14 cellular contexts compared by ENCODE assay signal in genomic region chr12:91177380-91177779, GRCh38. TPM values are rescaled to one million over a fixed set of nuclear protein-coding genes. Genes with fewer than 3 reads are reported as not detected.
DNase-seq lines count a peak whose midpoint lies in the region; ATAC-seq and TF ChIP-seq lines count a peak whose summit lies in the region.
"Had no signal": no experiment of that assay in that cellular context is flagged by ENCODE, and none has a peak within 500 bp of the region (broad histone marks: within the 10 kb centered on the region; RNA-seq: fewer than 3 reads in every experiment).

No MANE protein-coding gene starts in this region.

- DNase-seq in Karpas-422 (no peak), cardiac fibroblast (ENCODE audit: low read depth in 2 of 2) (no peak), tibial nerve (ENCODE audit: low spot score in 2 of 2) (no peak), NK-92 (lab: John Stamatoyannopoulos, UW; ENCODE audit: unreplicated experiment) (no peak), AG08395 (ENCODE audit: low spot score) (no peak)
- DNase-seq: activated CD4-positive, alpha-beta memory T cell treated with anti-CD3 and anti-CD28 coated beads for 36 hours; glutamatergic neuron; SHP77 treated with DMSO at 0.1 percent for 48 hours; stimulated activated CD4-positive, alpha-beta T cell treated with anti-CD3 and anti-CD28 coated beads, Interleukin-15, amount 100 ng/mL, for 24 hours had no signal

- H3K9me3 ChIP-seq in Karpas-422 (ENCODE audit: low read length) = no peaks in the 10 kb centered on the region
- H3K9me3 ChIP-seq in mesodermal cell (ENCODE audit: control insufficient read depth, low read length) = no peaks in the 10 kb centered on the region
- H3K9me3 ChIP-seq in tibial nerve = no peaks in the 10 kb centered on the region

- peaks cover 65% of the 10 kb centered on the region for H3K79me2 ChIP-seq in Karpas-422 (ENCODE audit: low read length)

- no CpG with 5 or more reads among the region's 1 CpG for WGBS in mesodermal cell (ENCODE audit: insufficient coverage in 2 of 2), 2 experiments
- 61 to 63% methylated on average over 1 of the region's 1 CpG for WGBS in tibial nerve, 2 donors

- TF ChIP-seq CTCF in cardiac fibroblast (IDR thresholded peaks at IDR 0.05; ENCODE audit: low read depth, low read length) (no peak), tibial nerve (IDR thresholded peaks at IDR 0.05) (no peak)

- no peak for ATAC-seq in GM18520 (IDR thresholded peaks at IDR 0.05; ENCODE audit: unreplicated experiment)

- H3K36me3 ChIP-seq in Karpas-422 (ENCODE audit: insufficient read depth, low read length) (peaks cover 38% of the 10 kb centered on the region), mesodermal cell (ENCODE audit: control insufficient read depth, insufficient read depth, low read length) (no peaks in the 10 kb centered on the region), tibial nerve (peaks cover 0 to 4% (median 0%) of the 10 kb centered on the region in 3 donors)

- no peaks in the 10 kb centered on the region for H3K27me3 ChIP-seq in Karpas-422 (ENCODE audit: low read length)
- H3K27me3 ChIP-seq in tibial nerve = no peaks in the 10 kb centered on the region

- no peaks in the 10 kb centered on the region for H3K9me2 ChIP-seq in Karpas-422 (replicated peaks; ENCODE audit: insufficient read depth, low read length)

- H3K4me1 ChIP-seq in Karpas-422 (ENCODE audit: low read length) (peaks cover 72% of the 10 kb centered on the region), mesodermal cell (ENCODE audit: control insufficient read depth, insufficient read depth, low read length, poor library complexity, severe bottlenecking) (no peaks in the 10 kb centered on the region), tibial nerve (peaks cover 0 to 10% (median 0%) of the 10 kb centered on the region in 4 donors)

- TF ChIP-seq EP300 in tibial nerve (IDR thresholded peaks at IDR 0.05) = no peak

- peak overlapping the region; percentile 88 for H3K4me2 ChIP-seq in Karpas-422 (ENCODE audit: low read depth, low read length, poor library complexity, severe bottlenecking)
- H3K4me2 ChIP-seq: KMS-11 had no signal

- no peak overlapping the region for H2AFZ ChIP-seq in Karpas-422 (ENCODE audit: low read length)

- no peaks in the 10 kb centered on the region for H4K20me1 ChIP-seq in Karpas-422 (ENCODE audit: insufficient read depth, low read depth, low read length)

- peak overlapping the region; percentile 81 for H3K9ac ChIP-seq in Karpas-422 (ENCODE audit: low read length)
- H3K9ac ChIP-seq: KMS-11 had no signal

- peak overlapping the region; percentile 98 for H3K27ac ChIP-seq in Karpas-422 (ENCODE audit: low read length)
- peak overlapping the region; percentile 46 for H3K27ac ChIP-seq in mesodermal cell (ENCODE audit: low read depth, low read length, severe bottlenecking)
- peak overlapping the region in 3 of 4 donors; percentile 68 to 89 (median 81) for H3K27ac ChIP-seq in tibial nerve
- H3K27ac ChIP-seq: C4-2B, HL-60, KMS-11 had no signal

- no peak for TF ChIP-seq POLR2A in tibial nerve (IDR thresholded peaks at IDR 0.05)

- H3K4me3 ChIP-seq in Karpas-422 (ENCODE audit: low read length) = peak overlapping the region; percentile 74
- H3K4me3 ChIP-seq in cardiac fibroblast (replicated peaks in 1 of 2; ENCODE audit: low read depth in 2 of 2, low read length in 2 of 2) = peak overlapping the region; percentile 17 to 62
- H3K4me3 ChIP-seq in mesodermal cell (ENCODE audit: extremely low read depth, insufficient read depth, low read length, poor library complexity, severe bottlenecking) = no peak overlapping the region
- H3K4me3 ChIP-seq in tibial nerve = peak overlapping the region; percentile 10 to 59 (median 24)

RNA-seq across cellular contexts. Expression of gene DCN, which starts 5.2 kb away (rescaled TPM):
- 612 and 1,580 TPM in 2 replicates for total RNA-seq in Karpas-422 (2014; rRNA removed; shearing (Covaris generic); ENCODE audit: low replicate concordance)
- polyA plus RNA-seq in mesodermal cell (2013, experiment 1 of 2) = 15.0 TPM
- 28.9 TPM for polyA plus RNA-seq in mesodermal cell (2013, experiment 2 of 2)
- total RNA-seq in tibial nerve = 1,000 to 10,000 TPM; 1,578 to 4,304 (median 2,586) TPM
- total RNA-seq: activated CD4-positive, alpha-beta memory T cell treated with anti-CD3 and anti-CD28 coated beads for 36 hours had no signal

Comparison
In these comparisons a context has a peak if more than half of its experiments do, and no peak if none do; other contexts are left out.
1. H3K27ac ChIP-seq: peak in every context shown above with its lines; median percentile 98 in Karpas-422; 81 in tibial nerve; 46 in mesodermal cell.